Comparison of ENCODE assay signal across 8 cellular contexts in genomic region chr16:88382491-88383400, GRCh38. TPM values are rescaled to one million over a fixed set of nuclear protein-coding genes. Genes with fewer than 3 reads are reported as not detected.
A peak's percentile ranks its signal among the peaks of the same experiment; 100 is the strongest.
DNase-seq lines count a peak whose midpoint lies in the region; ATAC-seq and TF ChIP-seq lines count a peak whose summit lies in the region.

TSS of gene ZNF469 (plus strand) at chr16:88382959. CDS start at chr16:88427471, 44,512 bp downstream.

- peak within 1 kb of the TSS; percentile 16; the same call in 1 of the 2 replicates for H3K4me3 ChIP-seq in Caco-2 (ENCODE audit: low read depth, low read length)
- H3K4me3 ChIP-seq in heart right ventricle, result peak within 1 kb of the TSS; percentile 34 to 50 (median 44)
- H3K4me3 ChIP-seq in prostate gland, result peak within 1 kb of the TSS; percentile 21 to 38

- H3K4me1 Mint-ChIP-seq in Caco-2 (ENCODE audit: low read depth, unreplicated experiment), result no peaks in the 10 kb centered on the region

- H3K27me3 Mint-ChIP-seq in Caco-2 (ENCODE audit: insufficient read depth, unreplicated experiment), result peaks cover 7% of the 10 kb centered on the region

- peak in 1 of 2 experiments; percentile 40 for DNase-seq in Caco-2
- DNase-seq in T1000 (lab: John Stamatoyannopoulos, UW), result peak; percentile 14
- DNase-seq in heart right ventricle, result no peak
- no peak for DNase-seq in prostate gland (ENCODE audit: low spot score)
- no peak for DNase-seq in NCI-H2171 (lab: John Stamatoyannopoulos, UW)

- H3K27me3 ChIP-seq in Caco-2 (replicated peaks; ENCODE audit: control insufficient read depth, insufficient read depth, low read length) (peaks cover 2% of the 10 kb centered on the region; the same call in 1 of the 2 replicates), heart right ventricle (peaks cover 0 to 46% (median 37%) of the 10 kb centered on the region in 7 donors), prostate gland (replicated peaks; ENCODE audit: insufficient read depth) (no peaks in the 10 kb centered on the region)

- 8 to 17% methylated on average over 39 to 86 of the region's 87 CpGs for WGBS in heart right ventricle, 2 donors
- 10% methylated on average over 72 of the region's 87 CpGs for WGBS in prostate gland

- TF ChIP-seq POLR2A in prostate gland (IDR thresholded peaks at IDR 0.05), result no peak

- POLR2A ChIA-PET in Caco-2 (lab: Charles Lee), result no interaction called here

- H3K9me3 ChIP-seq in Caco-2 (no peaks in the 10 kb centered on the region), heart right ventricle (no peaks in the 10 kb centered on the region), prostate gland (no peaks in the 10 kb centered on the region)

- no peaks in the 10 kb centered on the region for H3K9me3 Mint-ChIP-seq in Caco-2 (ENCODE audit: unreplicated experiment)

- peaks cover 7% of the 10 kb centered on the region for H3K4me1 ChIP-seq in Caco-2
- peaks cover 0 to 15% (median 5%) of the 10 kb centered on the region in 9 donors for H3K4me1 ChIP-seq in heart right ventricle
- H3K4me1 ChIP-seq in prostate gland (replicated peaks), result no peaks in the 10 kb centered on the region

- intact Hi-C loops in Caco-2 (cut with micrococcal nuclease; ENCODE audit: unreplicated experiment), result no loop called here
- intact Hi-C loops in heart right ventricle (cut with DNase I), result no loop called here
- intact Hi-C loops in prostate gland (cut with DNase I), result loop anchor here (5.0 kb wide), 2 partner anchors 185 to 400 kb away; no protein-coding TSS in a partner anchor

- CTCF ChIA-PET in Caco-2 (lab: Charles Lee), result interaction anchor here (0.8 kb wide), 1 partner anchor 24 kb away, joined by 4 read pairs; no protein-coding TSS in a partner anchor

- H3K27ac Mint-ChIP-seq in Caco-2 (ENCODE audit: unreplicated experiment), result no peak within 1 kb of the TSS

- no peaks in the 10 kb centered on the region for H3K36me3 Mint-ChIP-seq in Caco-2 (ENCODE audit: insufficient read depth, unreplicated experiment)

- no peaks in the 10 kb centered on the region for H3K36me3 ChIP-seq in Caco-2 (ENCODE audit: control insufficient read depth, insufficient read depth, low read length)
- H3K36me3 ChIP-seq in heart right ventricle, result no peaks in the 10 kb centered on the region
- no peaks in the 10 kb centered on the region for H3K36me3 ChIP-seq in prostate gland

- BruUV-seq in Caco-2 (replicated peaks; lab: Mats Ljungman, UMichigan), result no TSS peak

- H3K27ac ChIP-seq in heart right ventricle (no peak within 1 kb of the TSS), prostate gland (no peak within 1 kb of the TSS)

- peak within 1 kb of the TSS; percentile 66 for H3K4me3 Mint-ChIP-seq in Caco-2 (ENCODE audit: unreplicated experiment)

- peak in 5 of 8 donors; percentile 21 to 49 (median 40) for ATAC-seq in heart right ventricle
- ATAC-seq in HG02588 (IDR thresholded peaks at IDR 0.05; ENCODE audit: unreplicated experiment), result no peak
- ATAC-seq in HG03045 (IDR thresholded peaks at IDR 0.05; ENCODE audit: unreplicated experiment), result no peak
- no peak for ATAC-seq in GM21737 (IDR thresholded peaks at IDR 0.05; ENCODE audit: unreplicated experiment)

- TF ChIP-seq CTCF in Caco-2 (IDR thresholded peaks at IDR 0.05; ENCODE audit: insufficient read depth in 1 of 2, low read depth in 1 of 2, low read length in 1 of 2, severe bottlenecking in 1 of 2, unreplicated experiment in 1 of 2) (no peak), heart right ventricle (IDR thresholded peaks at IDR 0.05) (no peak), prostate gland (IDR thresholded peaks at IDR 0.05) (no peak)

RNA-seq across cellular contexts. Expression of gene ZNF469, which starts in this region (rescaled TPM):
- 0.07 and 0.12 TPM in 2 replicates for total RNA-seq in Caco-2 (2022)
- total RNA-seq in heart right ventricle, result 1 to 10 TPM in 6 of 10 donors, under 1 TPM in 4; 0.59 to 1.7 (median 1.0) TPM
- under 1 TPM; 0.23 to 0.73 TPM for polyA plus RNA-seq in heart right ventricle
- total RNA-seq in prostate gland, result 1 to 10 TPM; 3.6 to 4.4 TPM

Comparison
In these comparisons a context has a peak if more than half of its experiments do, and no peak if none do; other contexts are left out.
1. ATAC-seq: peak in heart right ventricle (5 of 8); none in HG02588 (single experiment), HG03045 (single experiment) and GM21737 (single experiment).
2. Peak in every context shown above with its lines, with median percentiles within 50 percentile points of each other: H3K4me3 ChIP-seq.